Comparison of ENCODE assay signal across 1 cellular context in genomic region chr6:3754032-3754725, GRCh38. TPM values are rescaled to one million over a fixed set of nuclear protein-coding genes. Genes with fewer than 3 reads are reported as not detected.
"Had no signal": no experiment of that assay in that cellular context is flagged by ENCODE, and none has a peak within 500 bp of the region (broad histone marks: within the 10 kb centered on the region; RNA-seq: fewer than 3 reads in every experiment).

No MANE protein-coding gene starts in this region.

RNA-seq across cellular contexts. Expression of gene PXDC1, which starts 2.7 kb away (rescaled TPM):
- total RNA-seq: activated CD8-positive, alpha-beta T cell treated with anti-CD3 and anti-CD28 coated beads, Interleukin-2, amount 10 ng/mL, durations not matched to agents 7 days and 5 days had no signal
